ENCODE assay signal across 1 cellular context in the genomic region with DNA sequence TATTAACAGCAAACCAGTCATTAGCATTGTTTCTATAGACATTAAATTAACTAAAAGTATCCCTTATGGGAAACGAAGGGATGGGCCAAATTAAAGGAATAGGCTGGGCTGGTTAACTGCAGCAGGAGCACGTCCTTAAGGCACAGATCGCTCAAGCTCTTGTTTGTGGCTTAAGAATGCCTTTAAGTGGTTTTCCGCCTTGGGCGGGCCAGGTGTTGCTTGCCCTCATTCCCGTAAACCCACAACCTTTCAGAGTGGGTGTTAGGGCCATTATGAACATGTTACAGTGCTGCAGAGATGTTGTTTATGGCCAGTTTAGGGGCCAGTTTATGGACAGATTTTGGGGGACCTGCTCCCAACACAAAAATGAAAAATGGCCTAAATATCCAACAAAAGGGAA. TPM values are rescaled to one million over a fixed set of nuclear protein-coding genes. Genes with fewer than 3 reads are reported as not detected.
"Had no signal": no experiment of that assay in that cellular context is flagged by ENCODE, and none has a peak within 500 bp of the region (broad histone marks: within the 10 kb centered on the region; RNA-seq: fewer than 3 reads in every experiment).

No MANE protein-coding gene starts in this region.

RNA-seq across cellular contexts. Expression of gene SPATA6, which starts 47.9 kb away (rescaled TPM):
- total RNA-seq: GM12878 had no signal
